8 cellular contexts compared by ENCODE assay signal in the genomic region with DNA sequence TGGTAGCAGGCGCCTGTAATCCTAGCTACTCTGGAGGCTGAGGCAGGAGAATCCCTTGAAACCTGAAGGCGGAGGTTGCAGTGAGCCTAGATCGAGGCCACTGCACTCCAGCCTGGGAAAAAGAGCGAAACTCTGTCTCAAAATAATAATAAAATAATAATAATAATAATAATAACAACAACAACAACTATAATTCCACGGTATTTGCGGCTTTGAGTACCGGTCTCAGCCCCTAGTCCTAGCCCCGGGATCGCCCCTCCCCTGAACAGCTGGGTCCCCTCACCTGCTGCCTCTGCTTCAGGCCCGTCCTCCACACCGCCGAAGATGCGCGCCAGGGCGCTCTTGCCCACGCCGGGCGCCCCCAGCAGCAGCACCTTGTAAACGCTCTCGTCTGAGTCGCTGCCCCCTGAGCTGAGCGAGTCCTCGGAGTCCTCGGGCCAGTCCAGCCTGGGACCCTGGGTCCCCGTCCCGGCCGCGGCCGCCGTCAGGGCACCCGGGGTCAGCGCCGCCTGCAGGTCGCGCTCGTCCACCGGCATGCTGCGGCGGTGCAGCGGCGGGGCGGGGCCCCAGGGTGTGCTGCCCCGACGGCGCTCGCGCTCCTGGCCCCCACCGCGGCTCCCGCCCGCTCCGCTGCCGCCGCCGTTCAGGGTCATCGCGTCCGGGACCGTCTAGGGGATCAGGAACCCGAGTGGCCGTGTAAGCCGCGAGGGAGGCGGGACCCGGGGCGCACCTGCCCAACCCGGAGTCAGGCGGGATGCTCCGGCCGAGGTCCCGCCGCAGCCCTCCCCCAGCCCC. TPM values are rescaled to one million over a fixed set of nuclear protein-coding genes. Genes with fewer than 3 reads are reported as not detected.
DNase-seq lines count a peak whose midpoint lies in the region; ATAC-seq and TF ChIP-seq lines count a peak whose summit lies in the region.

No MANE protein-coding gene starts in this region.

- peak; percentile 75 for ATAC-seq in activated CD8-positive, alpha-beta T cell treated with anti-CD3 and anti-CD28 coated beads for 36 hours
- ATAC-seq in GM21737 (IDR thresholded peaks at IDR 0.05; ENCODE audit: unreplicated experiment): no peak

- DNase-seq in BJ (ENCODE audit: low read depth) (no peak), neural crest cell (ENCODE audit: low read depth, low spot score) (peak; percentile 43), inferior parietal cortex (ENCODE audit: extremely low spot score) (no peak), OCI-M2 (lab: John Stamatoyannopoulos, UW; ENCODE audit: unreplicated experiment) (no peak)
- peak; percentile 53 for DNase-seq in activated CD8-positive, alpha-beta T cell treated with anti-CD3 and anti-CD28 coated beads for 36 hours

- TF ChIP-seq CTCF in BJ (IDR thresholded peaks at IDR 0.05; ENCODE audit: insufficient read depth, low read depth, low read length) (no peak), HEK293 (tag by site-specific recombination; IDR thresholded peaks at IDR 0.05) (no peak), neural crest cell (conservative IDR thresholded peaks at IDR 0.05) (peak; percentile 56)
- peak; percentile 63 for TF ChIP-seq CTCF in activated CD8-positive, alpha-beta T cell treated with anti-CD3 and anti-CD28 coated beads for 36 hours (IDR thresholded peaks at IDR 0.05)

- H3K27me3 Mint-ChIP-seq in activated CD8-positive, alpha-beta T cell treated with anti-CD3 and anti-CD28 coated beads for 36 hours: peaks cover 35% of the 10 kb centered on the region
- H3K27me3 Mint-ChIP-seq in neural crest cell (ENCODE audit: low read depth): peaks cover 74% of the 10 kb centered on the region

- no peaks in the 10 kb centered on the region for H3K9me3 Mint-ChIP-seq in activated CD8-positive, alpha-beta T cell treated with anti-CD3 and anti-CD28 coated beads for 36 hours
- H3K9me3 Mint-ChIP-seq in neural crest cell: no peaks in the 10 kb centered on the region

- H3K27me3 ChIP-seq in BJ (ENCODE audit: control insufficient read depth, insufficient read depth, low read length) (peaks cover 9% of the 10 kb centered on the region), esophagus (ENCODE audit: control insufficient read depth in 1 of 2, insufficient read depth in 2 of 2, low read length in 2 of 2) (no peaks in the 10 kb centered on the region)

- H3K27ac ChIP-seq in HEK293 (ENCODE audit: extremely low read depth, low read depth, low read length) (no peak overlapping the region), esophagus (ENCODE audit: low read depth in 2 of 2, low read length in 1 of 2) (peak overlapping the region; percentile 70 to 88)

- H3K4me3 ChIP-seq in BJ (ENCODE audit: low read depth, low read length): peak overlapping the region; percentile 45
- H3K4me3 ChIP-seq in HEK293 (ENCODE audit: low read depth, low read length): peak overlapping the region; percentile 5; the same call in 1 of the 2 replicates
- H3K4me3 ChIP-seq in esophagus (ENCODE audit: low read depth in 1 of 2, low read length in 2 of 2): peak overlapping the region; percentile 55 to 61

- no peaks in the 10 kb centered on the region for H3K36me3 ChIP-seq in BJ (ENCODE audit: control insufficient read depth, insufficient read depth, low read length)
- H3K36me3 ChIP-seq in HEK293 (ENCODE audit: control insufficient read depth in 2 of 2, insufficient read depth in 1 of 2, low read length in 2 of 2): no peaks in the 10 kb centered on the region
- peaks cover 0 to 6% of the 10 kb centered on the region in 2 donors for H3K36me3 ChIP-seq in esophagus (ENCODE audit: control insufficient read depth in 2 of 2, insufficient read depth in 2 of 2, low read length in 1 of 2)

- CTCF ChIA-PET in BJ (lab: Yijun Ruan, JAX) (interaction anchor here (5.4 kb wide), 1 partner anchor 28 kb away, joined by 118 read pairs; no protein-coding TSS in a partner anchor), HEK293 (lab: Yijun Ruan, JAX) (interaction anchor here (15.1 kb wide), 1 partner anchor 26 kb away, joined by 268 read pairs; no protein-coding TSS in a partner anchor)
- CTCF ChIA-PET in activated CD8-positive, alpha-beta T cell treated with anti-CD3 and anti-CD28 coated beads for 36 hours (lab: Charles Lee): interaction anchor here (1.0 to 7.6 kb wide), 2 partner anchors 9 to 30 kb away, joined by 4 to 54 read pairs; no protein-coding TSS in a partner anchor

- peaks cover 12% of the 10 kb centered on the region for H3K4me1 Mint-ChIP-seq in activated CD8-positive, alpha-beta T cell treated with anti-CD3 and anti-CD28 coated beads for 36 hours (ENCODE audit: low read depth)
- H3K4me1 Mint-ChIP-seq in neural crest cell: peaks cover 7% of the 10 kb centered on the region

- intact Hi-C loops in activated CD8-positive, alpha-beta T cell treated with anti-CD3 and anti-CD28 coated beads for 36 hours (cut with micrococcal nuclease): no loop called here

- H3K27ac Mint-ChIP-seq in activated CD8-positive, alpha-beta T cell treated with anti-CD3 and anti-CD28 coated beads for 36 hours: no peak overlapping the region
- no peak overlapping the region for H3K27ac Mint-ChIP-seq in neural crest cell (ENCODE audit: unreplicated experiment)

- 7 to 9% methylated on average over 70 to 72 of the region's 72 CpGs for WGBS in esophagus, 2 donors

- H3K36me3 Mint-ChIP-seq in activated CD8-positive, alpha-beta T cell treated with anti-CD3 and anti-CD28 coated beads for 36 hours (ENCODE audit: low read depth): no peaks in the 10 kb centered on the region
- no peaks in the 10 kb centered on the region for H3K36me3 Mint-ChIP-seq in neural crest cell (ENCODE audit: low read depth)

- H3K4me3 Mint-ChIP-seq in activated CD8-positive, alpha-beta T cell treated with anti-CD3 and anti-CD28 coated beads for 36 hours: peak overlapping the region; percentile 44
- H3K4me3 Mint-ChIP-seq in neural crest cell: no peak overlapping the region

- POLR2A ChIA-PET in BJ (lab: Charles Lee) (no interaction called here), HEK293 (lab: Yijun Ruan, JAX) (no interaction called here)
- POLR2A ChIA-PET in activated CD8-positive, alpha-beta T cell treated with anti-CD3 and anti-CD28 coated beads for 36 hours (lab: Charles Lee): interaction anchor here (1.0 kb wide), 1 partner anchor 12 kb away, joined by 3 read pairs; no protein-coding TSS in a partner anchor

- H3K9me3 ChIP-seq in HEK293 (ENCODE audit: control insufficient read depth, insufficient read depth, low read depth, low read length) (no peaks in the 10 kb centered on the region), esophagus (ENCODE audit: control insufficient read depth in 2 of 2, insufficient read depth in 1 of 2, low read depth in 1 of 2, low read length in 1 of 2) (no peaks in the 10 kb centered on the region)

- H3K4me1 ChIP-seq in HEK293 (ENCODE audit: control insufficient read depth, insufficient read depth, low read length) (no peaks in the 10 kb centered on the region; the same call in 1 of the 2 replicates), esophagus (ENCODE audit: control insufficient read depth in 2 of 2, insufficient read depth in 2 of 2, low read length in 1 of 2) (peaks cover 14 to 37% of the 10 kb centered on the region in 2 donors)

TF ChIP-seq in HEK293, 187 proteins besides CTCF, POLR2A, EP300 and RAD21:
- no peak for TF ChIP-seq ZNF626 (tag by site-specific recombination; IDR thresholded peaks at IDR 0.05)
- 0 out of 2 replicates have a peak, but pooled peaks have one; percentile 81 for TF ChIP-seq REPIN1 (tag by site-specific recombination; IDR thresholded peaks at IDR 0.05; ENCODE audit: low read depth)
- TF ChIP-seq ZNF19 (tag by site-specific recombination; IDR thresholded peaks at IDR 0.05; ENCODE audit: low read depth): no peak
- TF ChIP-seq ZNF560 (tag by site-specific recombination; IDR thresholded peaks at IDR 0.05; ENCODE audit: borderline replicate concordance): no peak

RNA-seq across cellular contexts. Expression of gene RRAD, which starts 0.6 kb away (rescaled TPM):
- polyA plus RNA-seq in BJ (2011; rRNA removed) (1.8 and 3.8 TPM in 2 replicates), esophagus (100 to 1,000 TPM in 1 of 2 donors, 10 to 100 TPM in 1; 93.6 to 125 TPM)
- 0.57 and 1.6 TPM in 2 replicates for polyA minus RNA-seq in BJ (2011; rRNA and poly(A)+ RNA removed)
- total RNA-seq in activated CD8-positive, alpha-beta T cell treated with anti-CD3 and anti-CD28 coated beads for 36 hours: 1 to 10 TPM in 1 of 2 experiments, under 1 TPM in 1; 0.61 to 1.1 TPM
- 0.20 and 0.54 TPM in 2 replicates for total RNA-seq in neural crest cell

RNA-seq across cellular contexts. Expression of gene CDH16, which starts 6.0 kb away (rescaled TPM):
- polyA plus RNA-seq in BJ (2011; rRNA removed): not detected in 2 replicates
- polyA minus RNA-seq in BJ (2011; rRNA and poly(A)+ RNA removed): not detected in 2 replicates
- total RNA-seq in activated CD8-positive, alpha-beta T cell treated with anti-CD3 and anti-CD28 coated beads for 36 hours: not detected
- polyA plus RNA-seq in esophagus: 1 to 10 TPM; 6.1 to 6.5 TPM
- total RNA-seq in neural crest cell: not detected in 2 replicates

RNA-seq across cellular contexts. Expression of gene CIAO2B, which starts 9.5 kb away (rescaled TPM):
- polyA plus RNA-seq in BJ (2011; rRNA removed): 155 and 171 TPM in 2 replicates
- polyA minus RNA-seq in BJ (2011; rRNA and poly(A)+ RNA removed): 79.3 and 107 TPM in 2 replicates
- 100 to 1,000 TPM; 150 to 162 TPM for total RNA-seq in activated CD8-positive, alpha-beta T cell treated with anti-CD3 and anti-CD28 coated beads for 36 hours
- polyA plus RNA-seq in esophagus: 100 to 1,000 TPM; 139 to 266 TPM
- 73.8 and 77.5 TPM in 2 replicates for total RNA-seq in neural crest cell

RNA-seq across cellular contexts. Expression of gene CES2, which starts 10.6 kb away (rescaled TPM):
- 23.8 and 33.3 TPM in 2 replicates for polyA plus RNA-seq in BJ (2011; rRNA removed)
- polyA minus RNA-seq in BJ (2011; rRNA and poly(A)+ RNA removed): 22.5 and 32.9 TPM in 2 replicates
- total RNA-seq in activated CD8-positive, alpha-beta T cell treated with anti-CD3 and anti-CD28 coated beads for 36 hours: 10 to 100 TPM; 24.7 to 24.9 TPM
- polyA plus RNA-seq in esophagus: 100 to 1,000 TPM; 120 to 128 TPM
- 50.1 and 52.5 TPM in 2 replicates for total RNA-seq in neural crest cell

RNA-seq across cellular contexts. Expression of gene CES3, which starts 36.3 kb away (rescaled TPM):
- polyA plus RNA-seq in BJ (2011; rRNA removed): 0.07 and 0.13 TPM in 2 replicates
- 0.31 TPM in 1 of 2 replicates, not detected in the other for polyA minus RNA-seq in BJ (2011; rRNA and poly(A)+ RNA removed)
- total RNA-seq in activated CD8-positive, alpha-beta T cell treated with anti-CD3 and anti-CD28 coated beads for 36 hours: 1 to 10 TPM; 2.1 to 2.9 TPM
- polyA plus RNA-seq in esophagus: 1 to 10 TPM; 1.8 to 4.8 TPM
- 2.4 and 3.2 TPM in 2 replicates for total RNA-seq in neural crest cell

Comparison
In these comparisons a context has a peak if more than half of its experiments do, and no peak if none do; other contexts are left out.
1. DNase-seq: peak in activated CD8-positive, alpha-beta T cell treated with anti-CD3 and anti-CD28 coated beads for 36 hours (single experiment) and neural crest cell (single experiment); none in BJ (single experiment), inferior parietal cortex (single experiment) and OCI-M2 (single experiment).
2. H3K4me3 ChIP-seq: peak in every context shown above with its lines; median percentile 58 in esophagus; 45 in BJ; 5 in HEK293.
3. CTCF ChIP-seq: peak in activated CD8-positive, alpha-beta T cell treated with anti-CD3 and anti-CD28 coated beads for 36 hours (single experiment) and neural crest cell (single experiment); none in BJ (single experiment) and HEK293 (single experiment).